In genomic region chr1:197807216-197807615, GRCh38 we compare ENCODE assay signal across 20 cellular contexts. TPM values are rescaled to one million over a fixed set of nuclear protein-coding genes. Genes with fewer than 3 reads are reported as not detected.
DNase-seq lines count a peak whose midpoint lies in the region; ATAC-seq, FAIRE-seq and TF ChIP-seq lines count a peak whose summit lies in the region.
"Had no signal": no experiment of that assay in that cellular context is flagged by ENCODE, and none has a peak within 500 bp of the region (broad histone marks: within the 10 kb centered on the region; RNA-seq: fewer than 3 reads in every experiment).

No MANE protein-coding gene starts in this region.

- H3K27ac ChIP-seq in keratinocyte (ENCODE audit: control insufficient read depth, insufficient read depth, low read length) (no peak overlapping the region), HepG2 (ENCODE audit: extremely low read length, insufficient read depth, low read length) (no peak overlapping the region)
- H3K27ac ChIP-seq: body of pancreas, dorsolateral prefrontal cortex, PC-9, suprapubic skin had no signal

- no peak for TF ChIP-seq RAD21 in HepG2 (CRISPR knock-in tag; IDR thresholded peaks at IDR 0.05)

- BruUV-seq in HepG2 (replicated peaks; lab: Mats Ljungman, UMichigan) = no TSS peak

- H3K27me3 ChIP-seq in keratinocyte (ENCODE audit: control insufficient read depth, extremely low read depth, insufficient read depth, low read length) = no peaks in the 10 kb centered on the region
- no peaks in the 10 kb centered on the region for H3K27me3 ChIP-seq in HepG2 (ENCODE audit: control insufficient read depth in 1 of 2, insufficient read depth in 2 of 2, low read length in 2 of 2)
- H3K27me3 ChIP-seq: body of pancreas, suprapubic skin had no signal

- H3K36me3 ChIP-seq in keratinocyte (ENCODE audit: control insufficient read depth in 2 of 2, extremely low read depth in 1 of 2, insufficient read depth in 2 of 2, low read length in 2 of 2) (no peaks in the 10 kb centered on the region), HepG2 (replicated peaks in 1 of 2; ENCODE audit: control insufficient read depth in 1 of 2, insufficient read depth in 2 of 2, low read length in 2 of 2) (no peaks in the 10 kb centered on the region)
- H3K36me3 ChIP-seq: suprapubic skin had no signal

- FAIRE-seq in keratinocyte (lab: Jason Lieb, UNC) = peak; percentile 43
- FAIRE-seq in HepG2 (lab: Jason Lieb, UNC) = no peak

- no peaks in the 10 kb centered on the region for H3K79me2 ChIP-seq in keratinocyte (ENCODE audit: control insufficient read depth, insufficient read depth, low read length)
- no peaks in the 10 kb centered on the region for H3K79me2 ChIP-seq in HepG2 (ENCODE audit: insufficient read depth, low read length)

- no peaks in the 10 kb centered on the region for H3K9me1 ChIP-seq in keratinocyte (ENCODE audit: control insufficient read depth, extremely low read depth, insufficient read depth, low read length)

- DNase-seq in keratinocyte (ENCODE audit: low read depth, low spot score) (no peak), lower leg skin (ENCODE audit: low spot score in 2 of 2) (no peak), HepG2 (ENCODE audit: low spot score) (no peak), SKM-1 treated with dmso at 0.1 percent for 144 hours (lab: John Stamatoyannopoulos, UW; ENCODE audit: unreplicated experiment) (no peak), GM19240 (ENCODE audit: insufficient read length, low spot score) (no peak)
- DNase-seq: activated B cell treated with CpG ODN at 0.5 μM for 24 hours; activated naive CD4-positive, alpha-beta T cell treated with Interleukin-2 at 50 U/mL for 16 hours; body of pancreas; dorsolateral prefrontal cortex; Kasumi-1; naive thymus-derived CD8-positive, alpha-beta T cell; NCI-H1436 treated with DMSO at 0.1 percent for 48 hours; NCI-H510A treated with DMSO at 0.1 percent for 48 hours; PC-9; T-cell had no signal

- no peaks in the 10 kb centered on the region for H4K20me1 ChIP-seq in keratinocyte (ENCODE audit: control insufficient read depth, extremely low read depth, insufficient read depth, low read length)
- H4K20me1 ChIP-seq in HepG2 (ENCODE audit: insufficient read depth, low read length) = no peaks in the 10 kb centered on the region

- intact Hi-C loops in lower leg skin (cut with DNase I; ENCODE audit: low total_unique reads) = no loop called here
- intact Hi-C loops in HepG2 (cut with micrococcal nuclease; ENCODE audit: unreplicated experiment) = no loop called here

- no peak overlapping the region for H3K4me2 ChIP-seq in keratinocyte (ENCODE audit: control insufficient read depth, extremely low read depth, insufficient read depth, low read depth, low read length)
- H3K4me2 ChIP-seq in HepG2 (ENCODE audit: low read depth, low read length) = no peak overlapping the region
- H3K4me2 ChIP-seq: PC-9 had no signal

- no peak overlapping the region for H2AFZ ChIP-seq in keratinocyte (ENCODE audit: control insufficient read depth, low read length)
- H2AFZ ChIP-seq in HepG2 (ENCODE audit: low read length) = no peak overlapping the region
- H2AFZ ChIP-seq: PC-9 had no signal

- H3K4me3 ChIP-seq in keratinocyte (ENCODE audit: control insufficient read depth in 2 of 3, extremely low read depth in 1 of 3, insufficient read depth in 2 of 3, low read depth in 1 of 3, low read length in 3 of 3) (no peak overlapping the region), lower leg skin (ENCODE audit: low read depth, poor library complexity, severe bottlenecking) (no peak overlapping the region), HepG2 (replicated peaks in 1 of 3; ENCODE audit: insufficient read depth in 1 of 3, low read depth in 2 of 3, low read length in 3 of 3) (no peak overlapping the region)
- H3K4me3 ChIP-seq: body of pancreas, dorsolateral prefrontal cortex, PC-9, suprapubic skin had no signal

- ATAC-seq in GM18511 (IDR thresholded peaks at IDR 0.05; ENCODE audit: unreplicated experiment) = peak; percentile 61
- peak; percentile 85 for ATAC-seq in GM21447 (IDR thresholded peaks at IDR 0.05; ENCODE audit: unreplicated experiment)
- peak; percentile 57 for ATAC-seq in HG03159 (IDR thresholded peaks at IDR 0.05; ENCODE audit: unreplicated experiment)
- ATAC-seq in HepG2 = no peak
- ATAC-seq: body of pancreas; left lobe of liver; naive thymus-derived CD8-positive, alpha-beta T cell; T-cell had no signal

- H3K9ac ChIP-seq in keratinocyte (ENCODE audit: control insufficient read depth, extremely low read depth, insufficient read depth, low read length) (no peak overlapping the region), HepG2 (ENCODE audit: insufficient read depth, low read depth, low read length) (no peak overlapping the region)

- H3K4me1 ChIP-seq in keratinocyte (ENCODE audit: control insufficient read depth, extremely low read depth, insufficient read depth, low read length) (no peaks in the 10 kb centered on the region), HepG2 (ENCODE audit: insufficient read depth, low read length) (peaks cover 35% of the 10 kb centered on the region)
- H3K4me1 ChIP-seq: body of pancreas, suprapubic skin had no signal

- TF ChIP-seq EP300 in HepG2 (IDR thresholded peaks at IDR 0.05; ENCODE audit: low read depth in 2 of 2, low read length in 2 of 2) = no peak
- TF ChIP-seq EP300 in HepG2 (CRISPR knock-in tag; IDR thresholded peaks at IDR 0.05; ENCODE audit: borderline replicate concordance) = no peak

- H3K9me3 ChIP-seq in keratinocyte (ENCODE audit: control insufficient read depth, low read depth, low read length) (no peaks in the 10 kb centered on the region), HepG2 (ENCODE audit: low read length) (no peaks in the 10 kb centered on the region)
- H3K9me3 ChIP-seq: body of pancreas, suprapubic skin had no signal

- dilution Hi-C loops in keratinocyte (cut with MboI; ENCODE audit: extremely low pct_ligation_motif_present, low sequenced_read_pairs) = no loop called here

- in situ Hi-C loops in HepG2 (cut with HindIII; ENCODE audit: extremely low pct_ligation_motif_present, low pct_unique_long_range_greater_than_20kb) = no loop called here

- CTCF ChIA-PET in HepG2 (lab: Yijun Ruan, JAX; ENCODE audit: low intra/inter-chr PET ratio, low total read pairs) = no interaction called here

- 70 to 79% methylated on average over 4 of the region's 4 CpGs for WGBS in lower leg skin, 2 donors
- 63% methylated on average over 4 of the region's 4 CpGs for WGBS in HepG2 (ENCODE audit: low lambda C conversion rate)

- POLR2A ChIA-PET in HepG2 (lab: Yijun Ruan, JAX) = no interaction called here

- TF ChIP-seq CTCF in keratinocyte (optimal IDR thresholded peaks at IDR 0.05 in 1 of 3, IDR thresholded peaks at IDR 0.05 in 1 of 3, conservative IDR thresholded peaks at IDR 0.05 in 1 of 3; ENCODE audit: extremely low read depth in 1 of 3, insufficient read depth in 2 of 3, low read length in 3 of 3) = no peak
- no peak for TF ChIP-seq CTCF in lower leg skin (IDR thresholded peaks at IDR 0.05)
- no peak for TF ChIP-seq CTCF in HepG2 (CRISPR knock-in tag; IDR thresholded peaks at IDR 0.05)

- TF ChIP-seq POLR2A in lower leg skin (IDR thresholded peaks at IDR 0.05) (no peak), HepG2 (IDR thresholded peaks at IDR 0.05; ENCODE audit: insufficient read depth in 1 of 2, low read depth in 2 of 2, low read length in 2 of 2) (no peak)

TF ChIP-seq in HepG2, 621 proteins besides CTCF, POLR2A, EP300 and RAD21:
- TF ChIP-seq MBNL3 (CRISPR knock-in tag; conservative IDR thresholded peaks at IDR 0.05) (no peak), ZNF234 (CRISPR knock-in tag; conservative IDR thresholded peaks at IDR 0.05) (no peak), MXD4 (CRISPR knock-in tag; IDR thresholded peaks at IDR 0.05) (no peak)

RNA-seq across cellular contexts. Expression of gene DENND1B, which starts 31.9 kb away (rescaled TPM):
- 4.8 to 7.6 TPM (median 5.2 TPM) in 3 replicates for polyA plus RNA-seq in keratinocyte
- polyA plus RNA-seq in keratinocyte (2011; ENCODE audit: low read depth) = 4.1 TPM
- polyA plus RNA-seq in keratinocyte (2011; cell fraction: cytosol; rRNA removed) = 2.7 and 7.0 TPM in 2 replicates
- polyA plus RNA-seq in keratinocyte (2011; cell fraction: nucleus; rRNA removed) = 9.5 and 11.2 TPM in 2 replicates
- polyA plus RNA-seq in keratinocyte (2012; ENCODE audit: low replicate concordance) = 4.4 TPM in 2 replicates
- polyA minus RNA-seq in keratinocyte = 8.1 to 36.8 TPM (median 22.4 TPM) in 3 replicates
- polyA minus RNA-seq in keratinocyte (2011; cell fraction: cytosol; rRNA and poly(A)+ RNA removed) = 6.1 TPM
- 31.0 and 55.8 TPM in 2 replicates for polyA minus RNA-seq in keratinocyte (2011; cell fraction: nucleus; rRNA and poly(A)+ RNA removed)
- 10 to 100 TPM in 1 of 4 donors, 1 to 10 TPM in 3; 5.5 to 12.4 (median 7.2) TPM for total RNA-seq in lower leg skin
- total RNA-seq in HepG2 (2016; rRNA removed; fragmentation: Illumina TruSeq; extraction: Trizol) = 5.7 and 7.5 TPM in 2 replicates
- 8.2 and 9.3 TPM in 2 replicates for total RNA-seq in HepG2 (2016; cell fraction: cytosol; rRNA removed; fragmentation: Illumina TruSeq; extraction: Trizol; ENCODE audit: low read depth)
- total RNA-seq in HepG2 (2016; cell fraction: insoluble cytoplasmic fraction; rRNA removed; fragmentation: Illumina TruSeq; extraction: Trizol) = 6.2 and 6.5 TPM in 2 replicates
- 4.1 and 4.5 TPM in 2 replicates for total RNA-seq in HepG2 (2016; cell fraction: membrane; rRNA removed; fragmentation: Illumina TruSeq; extraction: Trizol)
- 18.2 and 22.5 TPM in 2 replicates for total RNA-seq in HepG2 (2016; cell fraction: nucleus; rRNA removed; fragmentation: Illumina TruSeq; extraction: Trizol)
- polyA plus RNA-seq in HepG2 (2011; rRNA removed) = 2.1 and 2.6 TPM in 2 replicates
- polyA plus RNA-seq in HepG2 (2011; cell fraction: cytosol; rRNA removed) = 0.89 and 1.2 TPM in 2 replicates
- 2.4 and 3.0 TPM in 2 replicates for polyA plus RNA-seq in HepG2 (2011; cell fraction: nucleus; rRNA removed)
- 1.9 TPM in 2 replicates for polyA plus RNA-seq in HepG2 (2012)
- 0.51 and 0.55 TPM in 2 replicates for polyA plus RNA-seq in HepG2 (2016; cell fraction: cytosol; fragmentation: Illumina TruSeq; extraction: Trizol; ENCODE audit: low read depth)
- polyA plus RNA-seq in HepG2 (2016; cell fraction: insoluble cytoplasmic fraction; fragmentation: Illumina TruSeq; extraction: Trizol; ENCODE audit: low read depth) = 3.2 and 3.4 TPM in 2 replicates
- polyA plus RNA-seq in HepG2 (2016; cell fraction: membrane; fragmentation: Illumina TruSeq; extraction: Trizol; ENCODE audit: low read depth) = 0.77 and 0.92 TPM in 2 replicates
- 3.9 and 4.6 TPM in 2 replicates for polyA plus RNA-seq in HepG2 (2016; cell fraction: nucleus; fragmentation: Illumina TruSeq; extraction: Trizol; ENCODE audit: insufficient read depth, low read depth)
- polyA minus RNA-seq in HepG2 (2011; rRNA and poly(A)+ RNA removed; ENCODE audit: low replicate concordance) = 10.7 and 15.7 TPM in 2 replicates
- polyA minus RNA-seq in HepG2 (2011; cell fraction: cytosol; rRNA and poly(A)+ RNA removed) = 3.7 and 5.0 TPM in 2 replicates
- 39.9 and 40.9 TPM in 2 replicates for polyA minus RNA-seq in HepG2 (2011; cell fraction: nucleus; rRNA and poly(A)+ RNA removed)
